ENCODE assay signal across 22 cellular contexts in the genomic region with DNA sequence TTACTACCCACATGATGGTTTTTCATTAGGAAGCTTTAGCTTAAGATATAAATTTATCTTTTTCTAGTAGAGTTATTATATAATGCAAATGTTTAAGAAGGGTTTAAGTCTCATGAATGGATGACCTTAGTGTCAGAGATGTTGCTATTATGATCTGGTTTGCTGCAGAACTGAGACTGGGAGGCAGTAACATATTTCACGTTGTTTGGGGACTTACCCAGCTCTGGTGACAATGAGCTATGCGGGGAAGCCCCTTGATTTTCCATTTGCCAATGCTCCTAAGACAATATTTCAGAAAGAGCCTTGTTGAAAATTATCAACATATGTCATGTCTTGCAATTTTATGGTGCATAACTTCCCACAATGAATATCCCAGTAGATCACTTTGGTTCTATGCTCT.
DNase-seq lines count a peak whose midpoint lies in the region; ATAC-seq and TF ChIP-seq lines count a peak whose summit lies in the region.
"Had no signal": no experiment of that assay in that cellular context is flagged by ENCODE, and none has a peak within 500 bp of the region (broad histone marks: within the 10 kb centered on the region; RNA-seq: fewer than 3 reads in every experiment).

No MANE protein-coding gene starts in this region.

- peak; percentile 25 for DNase-seq in GM12865 (ENCODE audit: low read depth)
- DNase-seq in midbrain (lab: John Stamatoyannopoulos, UW), result no peak
- no peak for DNase-seq in foreskin melanocyte
- DNase-seq in C1 segment of cervical spinal cord (lab: John Stamatoyannopoulos, UW), result no peak
- DNase-seq in NCI-H1417 treated with DMSO at 0.1 percent for 48 hours (lab: John Stamatoyannopoulos, UW), result no peak
- DNase-seq: 8988T; activated naive CD8-positive, alpha-beta T cell treated with anti-CD3 and anti-CD28 coated beads, Interleukin-2, amount 50 U/mL, for 24 hours; brain microvascular endothelial cell; Caco-2; Karpas-422; NCI-H1048; NCI-H2081 treated with DMSO at 0.1 percent for 48 hours; NCI-H510A treated with DMSO at 0.1 percent for 48 hours; psoas muscle; stimulated activated CD4-positive, alpha-beta T cell treated with anti-CD3 and anti-CD28 coated beads, Interleukin-2, amount 100 ng/mL, for 48 hours; stimulated activated naive CD8-positive, alpha-beta T cell treated with anti-CD3 and anti-CD28 coated beads, Interleukin-15, amount 100 ng/mL, for 72 hours had no signal

- no peak overlapping the region for H3K4me3 ChIP-seq in GM12865 (ENCODE audit: low read depth, low read length)
- H3K4me3 ChIP-seq: neural progenitor cell, psoas muscle, skin epidermis had no signal

- no peak for TF ChIP-seq CTCF in GM12865 (IDR thresholded peaks at IDR 0.05; ENCODE audit: insufficient read depth, low read depth, low read length, missing control alignments)

- peak; percentile 73 for ATAC-seq in GM19023 (IDR thresholded peaks at IDR 0.05; ENCODE audit: unreplicated experiment)
- peak; percentile 83 for ATAC-seq in HG02588 (IDR thresholded peaks at IDR 0.05; ENCODE audit: unreplicated experiment)
- ATAC-seq in HG03354 (IDR thresholded peaks at IDR 0.05; ENCODE audit: poor library complexity, severe bottlenecking, unreplicated experiment), result peak; percentile 58
- ATAC-seq: activated naive CD8-positive, alpha-beta T cell treated with anti-CD3 and anti-CD28 coated beads, Interleukin-2, amount 50 U/mL, for 24 hours; activated T-helper 17 cell treated with anti-CD3 and anti-CD28 coated beads, Interleukin-2, amount 50 U/mL, for 72 hours; psoas muscle; stimulated activated naive CD8-positive, alpha-beta T cell treated with anti-CD3 and anti-CD28 coated beads, Interleukin-15, amount 100 ng/mL, for 72 hours had no signal
